In the genomic region with DNA sequence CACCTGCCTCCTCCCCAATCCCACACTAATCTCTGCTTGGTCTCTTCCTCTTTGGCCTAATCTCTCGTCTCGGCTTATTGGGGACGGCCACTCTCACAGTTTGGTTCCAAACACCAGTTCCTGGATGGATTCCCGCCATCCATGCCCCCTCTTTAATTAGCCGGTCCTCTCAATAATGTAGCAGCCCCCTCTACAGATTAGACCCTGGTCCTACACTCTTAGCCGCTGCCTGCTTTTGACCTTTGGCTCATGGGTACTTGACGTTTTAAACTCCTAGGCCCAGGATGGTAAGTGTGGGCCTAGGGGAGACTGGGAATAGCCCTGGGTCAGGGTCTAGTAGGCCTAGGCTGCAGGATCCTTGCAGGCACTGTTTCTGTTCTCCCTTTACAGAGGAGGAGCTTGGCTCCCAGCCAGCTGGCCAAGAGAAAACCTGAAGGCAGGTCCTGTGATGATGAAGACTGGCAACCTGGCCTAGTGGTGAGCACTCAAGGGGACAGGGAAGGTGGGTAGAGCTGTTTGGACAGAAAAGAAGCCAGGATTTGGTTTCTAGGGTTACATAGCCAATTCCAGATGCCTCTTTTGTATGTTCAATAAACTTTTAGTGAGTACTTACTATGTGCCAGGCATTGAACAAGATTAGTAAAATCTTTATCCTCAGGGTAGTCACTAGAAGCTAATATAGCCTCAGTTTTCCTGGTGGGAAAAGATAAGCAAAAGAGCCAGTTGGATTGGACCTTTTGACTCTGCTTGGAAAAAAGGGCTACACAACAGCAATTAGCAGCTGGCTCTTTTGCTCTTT, we compare ENCODE assay signal across 5 cellular contexts. TPM values are rescaled to one million over a fixed set of nuclear protein-coding genes. Genes with fewer than 3 reads are reported as not detected.
DNase-seq lines count a peak whose midpoint lies in the region; ATAC-seq, FAIRE-seq and TF ChIP-seq lines count a peak whose summit lies in the region.

No MANE protein-coding gene starts in this region.

- no peaks in the 10 kb centered on the region for H3K27me3 ChIP-seq in pancreas

- WGBS in pancreas, 2 donors: 9 to 11% methylated on average over 7 of the region's 7 CpGs

- peak; percentile 9 for TF ChIP-seq CTCF in cardiac fibroblast (IDR thresholded peaks at IDR 0.05; ENCODE audit: low read depth, low read length)
- TF ChIP-seq CTCF in pancreas (IDR thresholded peaks at IDR 0.05): no peak

- no peaks in the 10 kb centered on the region for H3K36me3 ChIP-seq in pancreas

- no peak for ATAC-seq in pancreas

- no peak for FAIRE-seq in pancreas (lab: Jason Lieb, UNC)

- DNase-seq in H4 (ENCODE audit: low spot score): peak; percentile 46
- peak; percentile 25 for DNase-seq in NCI-H345 treated with DMSO at 0.1 percent for 48 hours (lab: John Stamatoyannopoulos, UW; ENCODE audit: unreplicated experiment)
- DNase-seq in cardiac fibroblast (ENCODE audit: low read depth in 2 of 2): peak in 1 of 2 donors; percentile 28
- DNase-seq in pancreas: peak; percentile 22 to 75 (median 54)
- DNase-seq in GM19240 (ENCODE audit: insufficient read length, low spot score): no peak

- intact Hi-C loops in pancreas (cut with DNase I): loop anchor here in 1 of 3 donors (10.0 kb wide), 1 partner anchor 96 kb away; a partner anchor contains a TSS

- no peaks in the 10 kb centered on the region for H3K4me1 ChIP-seq in pancreas

- H3K27ac ChIP-seq in pancreas: no peak overlapping the region

- H3K9me3 ChIP-seq in pancreas: no peaks in the 10 kb centered on the region

- H3K4me3 ChIP-seq in cardiac fibroblast (replicated peaks in 1 of 2; ENCODE audit: low read depth in 2 of 2, low read length in 2 of 2) (peak overlapping the region; percentile 71 to 78), pancreas (peak overlapping the region in 2 of 4 donors; percentile 3 to 61)

RNA-seq across cellular contexts. Expression of a gene that starts 0.8 kb away (rescaled TPM):
- 13.9 and 14.4 TPM in 2 replicates for total RNA-seq in H4 (2014; rRNA removed; shearing (Covaris generic))
- under 1 TPM in 5 of 6 donors, not detected in 1; 0.39 to 0.66 (median 0.43) TPM for total RNA-seq in pancreas
- under 1 TPM; 0.23 to 0.61 TPM for polyA plus RNA-seq in pancreas

RNA-seq across cellular contexts. Expression of a gene that starts 45.2 kb away (rescaled TPM):
- 0.15 and 0.41 TPM in 2 replicates for total RNA-seq in H4 (2014; rRNA removed; shearing (Covaris generic))
- total RNA-seq in pancreas: under 1 TPM; 0.09 to 0.56 (median 0.20) TPM
- polyA plus RNA-seq in pancreas: under 1 TPM; 0.40 to 0.68 TPM

RNA-seq across cellular contexts. Expression of a gene that starts 50.1 kb away (rescaled TPM):
- total RNA-seq in H4 (2014; rRNA removed; shearing (Covaris generic)): 66.3 and 68.9 TPM in 2 replicates
- 10 to 100 TPM; 23.5 to 40.6 (median 32.9) TPM for total RNA-seq in pancreas
- 10 to 100 TPM; 40.9 to 59.2 TPM for polyA plus RNA-seq in pancreas

RNA-seq across cellular contexts. Expression of a gene that starts 55.1 kb away (rescaled TPM):
- 65.0 and 88.5 TPM in 2 replicates for total RNA-seq in H4 (2014; rRNA removed; shearing (Covaris generic))
- total RNA-seq in pancreas: 10 to 100 TPM; 20.9 to 31.3 (median 26.2) TPM
- 10 to 100 TPM; 19.8 to 30.3 TPM for polyA plus RNA-seq in pancreas

RNA-seq across cellular contexts. Expression of a gene that starts 55.2 kb away (rescaled TPM):
- 1,107 and 1,124 TPM in 2 replicates for total RNA-seq in H4 (2014; rRNA removed; shearing (Covaris generic))
- 10 to 100 TPM; 51.8 to 83.1 (median 69.2) TPM for total RNA-seq in pancreas
- 100 to 1,000 TPM; 141 to 183 TPM for polyA plus RNA-seq in pancreas
